Comparison of ENCODE assay signal across 22 cellular contexts in the genomic region with DNA sequence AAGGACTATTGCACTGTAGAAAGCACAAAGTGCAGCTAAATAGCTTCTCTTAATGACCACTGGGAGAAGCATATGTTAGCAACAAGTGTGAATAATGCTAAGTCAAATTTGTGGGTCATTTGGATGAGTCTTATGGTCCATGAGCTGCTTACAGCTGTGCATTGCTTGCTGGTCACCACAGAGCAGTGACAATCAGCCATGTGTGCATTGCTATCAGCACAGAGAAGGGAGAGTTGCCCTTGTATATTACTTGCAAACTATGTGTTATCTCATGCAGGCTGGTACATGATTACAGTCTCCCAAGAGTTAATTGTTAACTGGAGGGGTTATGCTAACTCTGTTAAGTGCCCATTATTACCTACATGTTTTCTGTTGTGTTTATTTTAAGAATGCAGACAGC. TPM values are rescaled to one million over a fixed set of nuclear protein-coding genes. Genes with fewer than 3 reads are reported as not detected.
A peak's percentile ranks its signal among the peaks of the same experiment; 100 is the strongest.
DNase-seq lines count a peak whose midpoint lies in the region; ATAC-seq, FAIRE-seq and TF ChIP-seq lines count a peak whose summit lies in the region.
"Had no signal": no experiment of that assay in that cellular context is flagged by ENCODE, and none has a peak within 500 bp of the region (broad histone marks: within the 10 kb centered on the region; RNA-seq: fewer than 3 reads in every experiment).

No MANE protein-coding gene starts in this region.

- no peak overlapping the region for H3K9ac ChIP-seq in K562 (ENCODE audit: insufficient read depth in 1 of 2, low read depth in 2 of 2, low read length in 2 of 2)

- no peaks in the 10 kb centered on the region for H3K4me1 ChIP-seq in K562 (replicated peaks in 1 of 2; ENCODE audit: control insufficient read depth in 2 of 2, insufficient read depth in 2 of 2, low read length in 2 of 2)
- no peaks in the 10 kb centered on the region for H3K4me1 ChIP-seq in small intestine (ENCODE audit: control insufficient read depth in 2 of 2, insufficient read depth in 1 of 2, low read depth in 1 of 2, low read length in 1 of 2)
- H3K4me1 ChIP-seq: colonic mucosa, SJSA1 had no signal

- H3K4me2 ChIP-seq in K562 (ENCODE audit: insufficient read depth, low read length) = no peak overlapping the region

- no TSS peak for BruUV-seq in K562 (replicated peaks; lab: Mats Ljungman, UMichigan)

- FAIRE-seq in K562 (lab: Jason Lieb, UNC) = no peak
- FAIRE-seq in small intestine (lab: Jason Lieb, UNC) = no peak
- FAIRE-seq: A204.1 had no signal

- no peak overlapping the region for H3K4me3 ChIP-seq in K562
- H3K4me3 ChIP-seq in small intestine (ENCODE audit: low read depth in 1 of 2, low read length in 2 of 2) = no peak overlapping the region
- H3K4me3 ChIP-seq: colonic mucosa, SJSA1 had no signal

- DNase-seq in NCI-H146 (lab: John Stamatoyannopoulos, UW) (peak; percentile 4), NCI-H146 treated with DMSO at 0.1 percent for 48 hours (lab: John Stamatoyannopoulos, UW; ENCODE audit: unreplicated experiment) (no peak), K562 (ENCODE audit: extremely low read depth in 1 of 4, low spot score in 3 of 4) (no peak), small intestine (peak; percentile 82), iPS-NIHi7 (ENCODE audit: extremely low spot score) (no peak), GM10248 (ENCODE audit: extremely low spot score) (no peak)
- no peak for DNase-seq in activated CD4-positive, alpha-beta T cell treated with anti-CD3 and anti-CD28 coated beads for 48 hours
- DNase-seq: activated CD4-positive, CD25-positive, alpha-beta regulatory T cell; activated CD8-positive, alpha-beta memory T cell treated with anti-CD3 and anti-CD28 coated beads for 24 hours; activated naive CD8-positive, alpha-beta T cell treated with anti-CD3 and anti-CD28 coated beads, Interleukin-2, amount 10 ng/mL, durations not matched to agents 7 days and 5 days; C1 segment of cervical spinal cord; colonic mucosa; DMS 273 treated with DMSO at 0.1 percent for 48 hours; islet precursor cell; NCI-H1048; NCI-H526 treated with DMSO at 0.1 percent for 48 hours; PC-3; T-helper 17 cell had no signal

- H3K27ac ChIP-seq in K562 (ENCODE audit: extremely low read depth, low read depth, low read length) = no peak overlapping the region
- H3K27ac ChIP-seq in small intestine (ENCODE audit: low read depth in 1 of 2, low read length in 1 of 2) = no peak overlapping the region
- H3K27ac ChIP-seq: colonic mucosa, SJSA1 had no signal

- H3K79me2 ChIP-seq in K562 (ENCODE audit: control insufficient read depth, insufficient read depth, low read length) = no peaks in the 10 kb centered on the region

- CTCF ChIA-PET in K562 (lab: Yijun Ruan, JAX; ENCODE audit: low intra/inter-chr PET ratio) = no interaction called here
- CTCF ChIA-PET in GM10248 (lab: Yijun Ruan, JAX) = interaction anchor here (0.8 kb wide), 1 partner anchor 18 kb away, joined by 3 read pairs; no protein-coding TSS in a partner anchor

- in situ Hi-C loops in K562 (cut with MboI) = no loop called here

- no peak overlapping the region for H2AFZ ChIP-seq in K562 (ENCODE audit: low read depth, low read length)

- intact Hi-C loops in K562 (cut with micrococcal nuclease) = loop anchor here (10.0 kb wide), 1 partner anchor 314 kb away; a partner anchor contains a TSS

- POLR2A ChIA-PET in K562 (lab: Yijun Ruan, JAX) (no interaction called here), GM10248 (lab: Yijun Ruan, JAX) (no interaction called here)

- no peaks in the 10 kb centered on the region for H3K9me1 ChIP-seq in K562 (ENCODE audit: control insufficient read depth, insufficient read depth, low read length)

- H3K36me3 ChIP-seq in K562 (ENCODE audit: control insufficient read depth, insufficient read depth, low read length) (no peaks in the 10 kb centered on the region), small intestine (ENCODE audit: control insufficient read depth in 2 of 2, insufficient read depth in 2 of 2, low read length in 2 of 2) (no peaks in the 10 kb centered on the region)
- H3K36me3 ChIP-seq: colonic mucosa, SJSA1 had no signal

- H3K27me3 ChIP-seq in K562 (ENCODE audit: control insufficient read depth in 2 of 2, insufficient read depth in 2 of 2, low read length in 2 of 2) (peaks cover 2 to 8% of the 10 kb centered on the region in 2 experiments; a peak in 3 of 5 replicates), small intestine (ENCODE audit: control insufficient read depth in 2 of 2, insufficient read depth in 2 of 2, low read length in 2 of 2) (no peaks in the 10 kb centered on the region)
- H3K27me3 ChIP-seq: colonic mucosa had no signal

- peak; percentile 87 for ATAC-seq in HG02759 (IDR thresholded peaks at IDR 0.05; ENCODE audit: unreplicated experiment)
- ATAC-seq in K562 = peak; percentile 38; the same call in 1 of the 3 replicates
- ATAC-seq: PC-3; stimulated activated memory B cell treated with anti-CD40 and anti-IgM and Interleukin-4, amounts not matched to agents 10 μg/mL and 1 μg/mL and 100 μg/mL, for 72 hours; T-helper 17 cell had no signal

- H4K20me1 ChIP-seq in K562 (replicated peaks; ENCODE audit: control insufficient read depth, insufficient read depth, low read length) = no peaks in the 10 kb centered on the region

- peaks cover 5% of the 10 kb centered on the region; the same call in 1 of the 2 replicates for H3K9me3 ChIP-seq in K562 (replicated peaks; ENCODE audit: control insufficient read depth, insufficient read depth, low read depth, low read length)
- peaks cover 2% of the 10 kb centered on the region for H3K9me3 ChIP-seq in small intestine (ENCODE audit: control insufficient read depth, low read depth)
- H3K9me3 ChIP-seq: colonic mucosa, SJSA1 had no signal

- no peak for TF ChIP-seq POLR2A in K562 (conservative IDR thresholded peaks at IDR 0.05)

- no peak for TF ChIP-seq EP300 in K562 (IDR thresholded peaks at IDR 0.05; ENCODE audit: low read length)

- TF ChIP-seq CTCF in K562 (IDR thresholded peaks at IDR 0.05 in 2 of 3, conservative IDR thresholded peaks at IDR 0.05 in 1 of 3; ENCODE audit: insufficient read depth in 2 of 3, low read depth in 1 of 3, low read length in 3 of 3) (no peak), GM10248 (IDR thresholded peaks at IDR 0.05; ENCODE audit: control extremely low read depth, extremely low read depth, low read depth, missing control alignments) (no peak)

- TF ChIP-seq RAD21 in K562 (CRISPR knock-in tag; conservative IDR thresholded peaks at IDR 0.05 in 1 of 2, IDR thresholded peaks at IDR 0.05 in 1 of 2) = no peak

TF ChIP-seq in K562, 482 proteins besides CTCF, POLR2A, EP300 and RAD21:
- TF ChIP-seq CREB1 (IDR thresholded peaks at IDR 0.05) (no peak), CREB1 (CRISPR knock-in tag; IDR thresholded peaks at IDR 0.05) (no peak), GATAD2A (IDR thresholded peaks at IDR 0.05) (no peak)
TF ChIP-seq in K562: peak in this region for 0.

RNA-seq across cellular contexts. Expression of a gene that starts 25.7 kb away (rescaled TPM):
- 17.1 and 29.5 TPM in 2 replicates for total RNA-seq in K562 (2011; cell fraction: chromatin; rRNA removed; ENCODE audit: low replicate concordance)
- 17.8 and 19.7 TPM in 2 replicates for total RNA-seq in K562 (2011; cell fraction: nucleolus; rRNA removed)
- 27.8 and 29.4 TPM in 2 replicates for total RNA-seq in K562 (2011; cell fraction: nucleoplasm; rRNA removed)
- 70.3 and 81.1 TPM in 2 replicates for total RNA-seq in K562 (2014; rRNA removed)
- total RNA-seq in K562 (2014; rRNA removed; fragmentation: Illumina TruSeq; extraction: Trizol) = 205 and 227 TPM in 2 replicates
- 122 and 132 TPM in 2 replicates for total RNA-seq in K562 (2015; rRNA removed; fragmentation: Illumina TruSeq; extraction: Trizol)
- total RNA-seq in K562 (2021) = 106 and 109 TPM in 2 replicates
- 170 and 187 TPM in 2 replicates for polyA plus RNA-seq in K562 (2011; rRNA removed)
- polyA plus RNA-seq in K562 (2011; cell fraction: cytosol; rRNA removed) = 15.4 and 35.1 TPM in 2 replicates
- polyA plus RNA-seq in K562 (2011; cell fraction: nucleus; rRNA removed) = 21.0 and 54.5 TPM in 2 replicates
- polyA plus RNA-seq in K562 (2012) = 140 and 201 TPM in 2 replicates
- polyA plus RNA-seq in K562 (2014; fragmentation: Illumina TruSeq; extraction: Trizol) = 149 and 204 TPM in 2 replicates
- 100 to 1,000 TPM; 395 to 442 TPM for polyA plus RNA-seq in K562 (2014; fragmentation: Nextera tagmentation; extraction: Ambion mirVana)
- polyA plus RNA-seq in K562 (2014; rRNA removed) = 109 and 123 TPM in 2 replicates
- 64.9 and 102 TPM in 2 replicates for polyA minus RNA-seq in K562 (2011; rRNA and poly(A)+ RNA removed)
- 15.6 and 19.8 TPM in 2 replicates for polyA minus RNA-seq in K562 (2011; cell fraction: cytosol; rRNA and poly(A)+ RNA removed)
- polyA minus RNA-seq in K562 (2011; cell fraction: nucleus; rRNA and poly(A)+ RNA removed) = 7.7 and 18.4 TPM in 2 replicates
- 100 to 1,000 TPM in 2 of 3 donors, 10 to 100 TPM in 1; 82.1 to 119 (median 112) TPM for polyA plus RNA-seq in small intestine

Comparison
In these comparisons a context has a peak if more than half of its experiments do, and no peak if none do; other contexts are left out.
1. DNase-seq: peak in NCI-H146 (single experiment) and small intestine (single experiment); none in NCI-H146 treated with DMSO at 0.1 percent for 48 hours (single experiment), K562 (0 of 4), iPS-NIHi7 (single experiment), GM10248 (single experiment) and activated CD4-positive, alpha-beta T cell treated with anti-CD3 and anti-CD28 coated beads for 48 hours (single experiment).